In genomic region chr15:94930945-94931344, GRCh38 we compare ENCODE assay signal across 19 cellular contexts.
"Had no signal": no experiment of that assay in that cellular context is flagged by ENCODE, and none has a peak within 500 bp of the region (broad histone marks: within the 10 kb centered on the region; RNA-seq: fewer than 3 reads in every experiment).

No MANE protein-coding gene starts in this region.

- H3K4me3 Mint-ChIP-seq: effector memory CD8-positive, alpha-beta T cell; natural killer cell treated with Interleukin-12 subunit alpha and Interleukin-12 subunit beta and Interleukin-15 and Interleukin-18, amount 100 ng/mL, for 72 hours; neural progenitor cell; type B pancreatic cell had no signal

- H3K9ac ChIP-seq: neural progenitor cell had no signal

- H3K27ac ChIP-seq: gastrocnemius medialis, heart right ventricle, left ventricle myocardium inferior, lower lobe of right lung, neural progenitor cell, ovary, right atrium auricular region, sigmoid colon, skin epidermis, thyroid gland had no signal

- H2AFZ ChIP-seq: neural progenitor cell had no signal

- H3K4me1 ChIP-seq: left ventricle myocardium inferior, lower lobe of right lung, neural progenitor cell, right atrium auricular region, sigmoid colon, thyroid gland had no signal

- H3K36me3 ChIP-seq: gastrocnemius medialis, heart right ventricle, left ventricle myocardium inferior, lower lobe of right lung, neural progenitor cell, ovary, right atrium auricular region, sigmoid colon, thyroid gland had no signal

- H3K4me1 Mint-ChIP-seq: neural progenitor cell had no signal

- H3K4me2 ChIP-seq: neural progenitor cell had no signal

- H3K27me3 Mint-ChIP-seq: type B pancreatic cell had no signal

- H3K27ac Mint-ChIP-seq: effector memory CD8-positive, alpha-beta T cell; natural killer cell treated with Interleukin-12 subunit alpha and Interleukin-12 subunit beta and Interleukin-15 and Interleukin-18, amount 100 ng/mL, for 72 hours; neural progenitor cell; type B pancreatic cell had no signal

- H3K36me3 Mint-ChIP-seq: natural killer cell treated with Interleukin-12 subunit alpha and Interleukin-12 subunit beta and Interleukin-15 and Interleukin-18, amount 100 ng/mL, for 72 hours; neural progenitor cell; type B pancreatic cell had no signal

- DNase-seq: cortex of kidney; effector memory CD8-positive, alpha-beta T cell; gastrocnemius medialis; heart right ventricle; hypothalamus; left ventricle myocardium inferior; lower lobe of right lung; mesenchymal stem cell; midbrain; nucleus accumbens; ovary; sigmoid colon; stimulated activated naive CD4-positive, alpha-beta T cell; thyroid gland had no signal

- H3K4me3 ChIP-seq: gastrocnemius medialis, heart right ventricle, left ventricle myocardium inferior, lower lobe of right lung, neural progenitor cell, ovary, right atrium auricular region, sigmoid colon, skin epidermis, thyroid gland had no signal

- H3K9me3 ChIP-seq: gastrocnemius medialis, left ventricle myocardium inferior, lower lobe of right lung, ovary, right atrium auricular region, thyroid gland had no signal

- H3K27me3 ChIP-seq: gastrocnemius medialis, neural progenitor cell, ovary, right atrium auricular region, sigmoid colon, thyroid gland had no signal
